ENCODE assay signal across 9 cellular contexts in genomic region chr19:49567722-49568454, GRCh38. TPM values are rescaled to one million over a fixed set of nuclear protein-coding genes. Genes with fewer than 3 reads are reported as not detected.
DNase-seq lines count a peak whose midpoint lies in the region; ATAC-seq and TF ChIP-seq lines count a peak whose summit lies in the region.
"Had no signal": no experiment of that assay in that cellular context is flagged by ENCODE, and none has a peak within 500 bp of the region (broad histone marks: within the 10 kb centered on the region; RNA-seq: fewer than 3 reads in every experiment).

No MANE protein-coding gene starts in this region.

- H3K9me3 ChIP-seq in upper lobe of right lung, result no peaks in the 10 kb centered on the region

- no peak overlapping the region for H3K4me3 ChIP-seq in upper lobe of right lung

- in situ Hi-C loops in GM13977 (cut with MboI; ENCODE audit: low pct_unique_long_range_greater_than_20kb, low sequenced_read_pairs, unreplicated experiment), result no loop called here

- TF ChIP-seq CTCF in upper lobe of right lung (IDR thresholded peaks at IDR 0.05) (no peak), GM13977 (IDR thresholded peaks at IDR 0.05; ENCODE audit: extremely low read depth, insufficient read depth, missing control alignments) (no peak)

- no peak overlapping the region for H3K27ac ChIP-seq in upper lobe of right lung

- peaks cover 16% of the 10 kb centered on the region for H3K4me1 ChIP-seq in upper lobe of right lung

- no peak for TF ChIP-seq POLR2A in GM18505 (IDR thresholded peaks at IDR 0.05; ENCODE audit: borderline replicate concordance, extremely low read depth, insufficient read depth, insufficient read length)

- H3K27me3 ChIP-seq in upper lobe of right lung, result no peaks in the 10 kb centered on the region

- peak; percentile 27 for ATAC-seq in upper lobe of right lung
- ATAC-seq in GM18505 (IDR thresholded peaks at IDR 0.05; ENCODE audit: unreplicated experiment), result no peak

- intact Hi-C loops in upper lobe of right lung (cut with DNase I), result no loop called here

- DNase-seq in stimulated activated CD4-positive, alpha-beta T cell treated with anti-CD3 and anti-CD28 coated beads, Interleukin-15, amount 100 ng/mL, for 24 hours, result peak; percentile 65
- no peak for DNase-seq in stimulated activated CD4-positive, alpha-beta T cell treated with anti-CD3 and anti-CD28 coated beads, Interleukin-2, amount 100 ng/mL, for 48 hours
- DNase-seq in activated T-cell treated with anti-CD3 and anti-CD28 coated beads for 48 hours (ENCODE audit: low read depth) (peak; percentile 40), fibroblast of the conjunctiva (ENCODE audit: low read depth) (peak; percentile 53), upper lobe of right lung (no peak), amniotic stem cell (lab: John Stamatoyannopoulos, UW) (no peak), GM13977 (ENCODE audit: low spot score) (no peak)
- DNase-seq: AML-193 had no signal

- no peaks in the 10 kb centered on the region for H3K36me3 ChIP-seq in upper lobe of right lung

RNA-seq across cellular contexts. Expression of gene NOSIP, which starts 12.5 kb away (rescaled TPM):
- total RNA-seq in upper lobe of right lung, result 48.7 TPM

RNA-seq across cellular contexts. Expression of gene PRRG2, which starts 13.2 kb away (rescaled TPM):
- 10.1 TPM for total RNA-seq in upper lobe of right lung

RNA-seq across cellular contexts. Expression of gene PRR12, which starts 23.1 kb away (rescaled TPM):
- total RNA-seq in upper lobe of right lung, result 30.9 TPM

RNA-seq across cellular contexts. Expression of gene RCN3, which starts 40.1 kb away (rescaled TPM):
- total RNA-seq in upper lobe of right lung, result 22.1 TPM

RNA-seq across cellular contexts. Expression of gene FCGRT, which starts 55.4 kb away (rescaled TPM):
- total RNA-seq in upper lobe of right lung, result 320 TPM

Comparison
In these comparisons a context has a peak if more than half of its experiments do, and no peak if none do; other contexts are left out.
1. DNase-seq: peak in stimulated activated CD4-positive, alpha-beta T cell treated with anti-CD3 and anti-CD28 coated beads, Interleukin-15, amount 100 ng/mL, for 24 hours (single experiment), activated T-cell treated with anti-CD3 and anti-CD28 coated beads for 48 hours (single experiment) and fibroblast of the conjunctiva (single experiment); none in stimulated activated CD4-positive, alpha-beta T cell treated with anti-CD3 and anti-CD28 coated beads, Interleukin-2, amount 100 ng/mL, for 48 hours (0 of 2), upper lobe of right lung (single experiment), amniotic stem cell (single experiment) and GM13977 (single experiment).